1 cellular context compared by ENCODE assay signal in genomic region chr3:186697510-186697909, GRCh38.
TF ChIP-seq lines count a peak whose summit lies in the region.

No MANE protein-coding gene starts in this region.

TF ChIP-seq in K562, 482 proteins besides CTCF, POLR2A, EP300 and RAD21:
- TF ChIP-seq PBX2 (CRISPR knock-in tag; IDR thresholded peaks at IDR 0.05; ENCODE audit: low read depth): no peak
- TF ChIP-seq PBX2 (tag; conservative IDR thresholded peaks at IDR 0.05; ENCODE audit: low read depth): peak; percentile 52
- TF ChIP-seq, protein P1, sequence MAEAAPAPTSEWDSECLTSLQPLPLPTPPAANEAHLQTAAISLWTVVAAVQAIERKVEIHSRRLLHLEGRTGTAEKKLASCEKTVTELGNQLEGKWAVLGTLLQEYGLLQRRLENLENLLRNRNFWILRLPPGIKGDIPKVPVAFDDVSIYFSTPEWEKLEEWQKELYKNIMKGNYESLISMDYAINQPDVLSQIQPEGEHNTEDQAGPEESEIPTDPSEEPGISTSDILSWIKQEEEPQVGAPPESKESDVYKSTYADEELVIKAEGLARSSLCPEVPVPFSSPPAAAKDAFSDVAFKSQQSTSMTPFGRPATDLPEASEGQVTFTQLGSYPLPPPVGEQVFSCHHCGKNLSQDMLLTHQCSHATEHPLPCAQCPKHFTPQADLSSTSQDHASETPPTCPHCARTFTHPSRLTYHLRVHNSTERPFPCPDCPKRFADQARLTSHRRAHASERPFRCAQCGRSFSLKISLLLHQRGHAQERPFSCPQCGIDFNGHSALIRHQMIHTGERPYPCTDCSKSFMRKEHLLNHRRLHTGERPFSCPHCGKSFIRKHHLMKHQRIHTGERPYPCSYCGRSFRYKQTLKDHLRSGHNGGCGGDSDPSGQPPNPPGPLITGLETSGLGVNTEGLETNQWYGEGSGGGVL (CRISPR knock-in tag; IDR thresholded peaks at IDR 0.05): no peak
- no peak for TF ChIP-seq PHB (CRISPR knock-in tag; IDR thresholded peaks at IDR 0.05)
- TF ChIP-seq, protein P2, sequence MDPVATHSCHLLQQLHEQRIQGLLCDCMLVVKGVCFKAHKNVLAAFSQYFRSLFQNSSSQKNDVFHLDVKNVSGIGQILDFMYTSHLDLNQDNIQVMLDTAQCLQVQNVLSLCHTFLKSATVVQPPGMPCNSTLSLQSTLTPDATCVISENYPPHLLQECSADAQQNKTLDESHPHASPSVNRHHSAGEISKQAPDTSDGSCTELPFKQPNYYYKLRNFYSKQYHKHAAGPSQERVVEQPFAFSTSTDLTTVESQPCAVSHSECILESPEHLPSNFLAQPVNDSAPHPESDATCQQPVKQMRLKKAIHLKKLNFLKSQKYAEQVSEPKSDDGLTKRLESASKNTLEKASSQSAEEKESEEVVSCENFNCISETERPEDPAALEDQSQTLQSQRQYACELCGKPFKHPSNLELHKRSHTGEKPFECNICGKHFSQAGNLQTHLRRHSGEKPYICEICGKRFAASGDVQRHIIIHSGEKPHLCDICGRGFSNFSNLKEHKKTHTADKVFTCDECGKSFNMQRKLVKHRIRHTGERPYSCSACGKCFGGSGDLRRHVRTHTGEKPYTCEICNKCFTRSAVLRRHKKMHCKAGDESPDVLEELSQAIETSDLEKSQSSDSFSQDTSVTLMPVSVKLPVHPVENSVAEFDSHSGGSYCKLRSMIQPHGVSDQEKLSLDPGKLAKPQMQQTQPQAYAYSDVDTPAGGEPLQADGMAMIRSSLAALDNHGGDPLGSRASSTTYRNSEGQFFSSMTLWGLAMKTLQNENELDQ (CRISPR knock-in tag; IDR thresholded peaks at IDR 0.05; ENCODE audit: borderline replicate concordance): no peak
